ENCODE assay signal across 17 cellular contexts in genomic region chr12:109239179-109239578, GRCh38.
"Had no signal": no experiment of that assay in that cellular context is flagged by ENCODE, and none has a peak within 500 bp of the region (broad histone marks: within the 10 kb centered on the region; RNA-seq: fewer than 3 reads in every experiment).

No MANE protein-coding gene starts in this region.

- H3K4me3 Mint-ChIP-seq: activated naive CD4-positive, alpha-beta T cell treated with anti-CD3 and anti-CD28 coated beads, Interleukin-2, amount 50 U/mL, for 24 hours; effector memory CD8-positive, alpha-beta T cell; immature natural killer cell; naive thymus-derived CD8-positive, alpha-beta T cell; stimulated activated memory B cell treated with anti-CD40 and anti-IgM and Interleukin-4, amounts not matched to agents 10 μg/mL and 1 μg/mL and 100 μg/mL, for 72 hours; T-cell had no signal

- H3K27me3 Mint-ChIP-seq: activated naive CD4-positive, alpha-beta T cell treated with anti-CD3 and anti-CD28 coated beads, Interleukin-2, amount 50 U/mL, for 24 hours; effector memory CD8-positive, alpha-beta T cell; naive thymus-derived CD8-positive, alpha-beta T cell; stimulated activated memory B cell treated with anti-CD40 and anti-IgM and Interleukin-4, amounts not matched to agents 10 μg/mL and 1 μg/mL and 100 μg/mL, for 72 hours; T-cell had no signal

- ATAC-seq: effector memory CD8-positive, alpha-beta T cell; naive thymus-derived CD8-positive, alpha-beta T cell; pancreas; stimulated activated memory B cell treated with anti-CD40 and anti-IgM and Interleukin-4, amounts not matched to agents 10 μg/mL and 1 μg/mL and 100 μg/mL, for 72 hours; T-cell had no signal

- H3K9me3 Mint-ChIP-seq: activated naive CD4-positive, alpha-beta T cell treated with anti-CD3 and anti-CD28 coated beads, Interleukin-2, amount 50 U/mL, for 24 hours; effector memory CD8-positive, alpha-beta T cell; immature natural killer cell; naive thymus-derived CD8-positive, alpha-beta T cell; stimulated activated memory B cell treated with anti-CD40 and anti-IgM and Interleukin-4, amounts not matched to agents 10 μg/mL and 1 μg/mL and 100 μg/mL, for 72 hours; T-cell had no signal

- H3K4me1 Mint-ChIP-seq: activated naive CD4-positive, alpha-beta T cell treated with anti-CD3 and anti-CD28 coated beads, Interleukin-2, amount 50 U/mL, for 24 hours; immature natural killer cell; naive thymus-derived CD8-positive, alpha-beta T cell; stimulated activated memory B cell treated with anti-CD40 and anti-IgM and Interleukin-4, amounts not matched to agents 10 μg/mL and 1 μg/mL and 100 μg/mL, for 72 hours; T-cell had no signal

- H3K27ac Mint-ChIP-seq: activated naive CD4-positive, alpha-beta T cell treated with anti-CD3 and anti-CD28 coated beads, Interleukin-2, amount 50 U/mL, for 24 hours; effector memory CD8-positive, alpha-beta T cell; immature natural killer cell; stimulated activated memory B cell treated with anti-CD40 and anti-IgM and Interleukin-4, amounts not matched to agents 10 μg/mL and 1 μg/mL and 100 μg/mL, for 72 hours; T-cell had no signal

- DNase-seq: activated CD4-positive, alpha-beta T cell treated with anti-CD3 and anti-CD28 coated beads, Interleukin-2, amount 50 U/mL, for 4 hours; activated effector memory CD4-positive, alpha-beta T cell treated with Interleukin-2 at 50 U/mL for 16 hours; dermis blood vessel endothelial cell; effector memory CD8-positive, alpha-beta T cell; esophagus squamous epithelium; immature natural killer cell; kidney glomerular epithelial cell; mesenchymal stem cell; naive thymus-derived CD8-positive, alpha-beta T cell; pancreas; right lobe of liver; SK-N-SH; stimulated activated CD4-positive, alpha-beta T cell treated with anti-CD3 and anti-CD28 coated beads, Interleukin-4, amount 100 ng/mL, for 24 hours; T-cell; T-helper 9 cell had no signal
